ENCODE assay signal across 19 cellular contexts in the genomic region with DNA sequence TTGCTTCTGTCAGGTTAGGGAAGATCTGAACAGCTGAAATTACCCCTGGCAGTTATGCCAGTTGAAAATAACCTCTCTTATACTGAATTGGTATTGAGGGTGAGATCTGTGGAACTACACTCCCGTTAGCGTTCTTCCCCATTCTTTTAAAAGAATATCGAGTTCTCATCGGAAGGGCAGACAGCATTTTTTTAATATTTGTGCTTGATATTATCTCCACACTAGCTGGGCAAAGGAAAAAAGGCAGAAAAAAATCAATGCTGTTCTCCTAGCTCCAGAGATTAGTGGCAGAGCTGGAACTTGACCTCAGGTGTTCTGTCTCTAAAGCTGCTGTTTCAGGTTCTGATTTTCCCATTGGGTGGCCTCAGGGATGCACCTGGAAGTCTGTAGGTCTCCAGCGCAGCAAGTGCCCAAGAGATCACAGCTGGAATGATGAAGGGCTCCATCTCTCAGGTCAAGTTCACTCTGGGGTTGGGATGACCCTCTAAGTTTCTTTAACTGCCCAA.
A peak's percentile ranks its signal among the peaks of the same experiment; 100 is the strongest.
DNase-seq lines count a peak whose midpoint lies in the region; ATAC-seq and TF ChIP-seq lines count a peak whose summit lies in the region.
"Had no signal": no experiment of that assay in that cellular context is flagged by ENCODE, and none has a peak within 500 bp of the region (broad histone marks: within the 10 kb centered on the region; RNA-seq: fewer than 3 reads in every experiment).

No MANE protein-coding gene starts in this region.

- no peaks in the 10 kb centered on the region for H3K9me2 ChIP-seq in MM.1S (replicated peaks; ENCODE audit: insufficient read depth, low read length)

- peaks cover 11% of the 10 kb centered on the region for H3K4me1 Mint-ChIP-seq in activated naive CD4-positive, alpha-beta T cell treated with anti-CD3 and anti-CD28 coated beads, Interleukin-2, amount 10 ng/mL, durations not matched to agents 7 days and 5 days
- H3K4me1 Mint-ChIP-seq in immature natural killer cell (peaks cover 5 to 9% of the 10 kb centered on the region in 2 donors), progenitor cell of endocrine pancreas (ENCODE audit: low read depth) (no peaks in the 10 kb centered on the region)

- no peak for DNase-seq in activated naive CD4-positive, alpha-beta T cell treated with anti-CD3 and anti-CD28 coated beads, Interleukin-2, amount 10 ng/mL, durations not matched to agents 7 days and 5 days
- no peak for DNase-seq in activated naive CD4-positive, alpha-beta T cell (lab: John Stamatoyannopoulos, UW)
- DNase-seq in MM.1S (no peak), immature natural killer cell (no peak), progenitor cell of endocrine pancreas (ENCODE audit: low spot score, unreplicated experiment) (no peak), germinal center (ENCODE audit: low spot score) (no peak), CD1c-positive myeloid dendritic cell (ENCODE audit: extremely low spot score) (no peak)
- DNase-seq: AML-193; CD4-positive, alpha-beta memory T cell; DND-41; GDM1; MV-4-11; NCI-H1417 treated with DMSO at 0.1 percent for 48 hours; NCI-H2029; NCI-H2171 treated with DMSO at 0.1 percent for 48 hours; NCI-H510A treated with DMSO at 0.1 percent for 48 hours had no signal

- CTCF ChIA-PET in activated naive CD4-positive, alpha-beta T cell treated with anti-CD3 and anti-CD28 coated beads, Interleukin-2, amount 10 ng/mL, durations not matched to agents 7 days and 5 days (lab: Charles Lee), result interaction anchor here (0.6 kb wide), 1 partner anchor 17 kb away, joined by 3 read pairs; no protein-coding TSS in a partner anchor

- ATAC-seq in HG02798 (IDR thresholded peaks at IDR 0.05; ENCODE audit: poor library complexity, unreplicated experiment), result no peak

- H3K36me3 ChIP-seq in MM.1S (replicated peaks; ENCODE audit: insufficient read depth, low read length), result peaks cover 33% of the 10 kb centered on the region

- no peak overlapping the region for H3K9ac ChIP-seq in MM.1S (ENCODE audit: low read length)

- peak overlapping the region; percentile 52 for H3K27ac Mint-ChIP-seq in activated naive CD4-positive, alpha-beta T cell treated with anti-CD3 and anti-CD28 coated beads, Interleukin-2, amount 10 ng/mL, durations not matched to agents 7 days and 5 days
- H3K27ac Mint-ChIP-seq in immature natural killer cell (peak overlapping the region in 5 of 6 donors; percentile 23 to 49 (median 46)), progenitor cell of endocrine pancreas (peak overlapping the region; percentile 29)
- H3K27ac Mint-ChIP-seq: IgD-negative memory B cell had no signal

- H3K4me1 ChIP-seq in MM.1S (ENCODE audit: low read length), result peaks cover 9% of the 10 kb centered on the region

- H3K27me3 Mint-ChIP-seq in activated naive CD4-positive, alpha-beta T cell treated with anti-CD3 and anti-CD28 coated beads, Interleukin-2, amount 10 ng/mL, durations not matched to agents 7 days and 5 days, result no peaks in the 10 kb centered on the region
- H3K27me3 Mint-ChIP-seq in immature natural killer cell (ENCODE audit: low read depth in 3 of 3) (peaks cover 0 to 2% (median 0%) of the 10 kb centered on the region in 3 donors), progenitor cell of endocrine pancreas (no peaks in the 10 kb centered on the region)
- H3K27me3 Mint-ChIP-seq: CD4-positive, alpha-beta memory T cell; IgD-negative memory B cell had no signal

- peaks cover 86% of the 10 kb centered on the region for H3K36me3 Mint-ChIP-seq in activated naive CD4-positive, alpha-beta T cell treated with anti-CD3 and anti-CD28 coated beads, Interleukin-2, amount 10 ng/mL, durations not matched to agents 7 days and 5 days
- peaks cover 38 to 75% (median 57%) of the 10 kb centered on the region in 3 donors for H3K36me3 Mint-ChIP-seq in immature natural killer cell
- peaks cover 61% of the 10 kb centered on the region for H3K36me3 Mint-ChIP-seq in progenitor cell of endocrine pancreas (ENCODE audit: insufficient read depth)

- 0 out of 2 replicates have a peak, but pooled peaks cover 6% of the 10 kb centered on the region for H3K79me2 ChIP-seq in MM.1S (ENCODE audit: low read length)

- H4K20me1 ChIP-seq in MM.1S (ENCODE audit: insufficient read depth, low read length), result no peaks in the 10 kb centered on the region

- H3K4me3 Mint-ChIP-seq in activated naive CD4-positive, alpha-beta T cell treated with anti-CD3 and anti-CD28 coated beads, Interleukin-2, amount 10 ng/mL, durations not matched to agents 7 days and 5 days, result no peak overlapping the region
- no peak overlapping the region for H3K4me3 Mint-ChIP-seq in immature natural killer cell
- no peak overlapping the region for H3K4me3 Mint-ChIP-seq in progenitor cell of endocrine pancreas (ENCODE audit: low read depth)
- H3K4me3 Mint-ChIP-seq: CD4-positive, alpha-beta memory T cell; IgD-negative memory B cell had no signal

- H2AFZ ChIP-seq in MM.1S (ENCODE audit: low read length), result no peak overlapping the region

- H3F3A ChIP-seq in MM.1S (ENCODE audit: insufficient read depth, low read length), result peaks cover 7% of the 10 kb centered on the region; the same call in 1 of the 2 replicates

- TF ChIP-seq CTCF in MM.1S (IDR thresholded peaks at IDR 0.05; ENCODE audit: low read length), result no peak
- no peak for TF ChIP-seq CTCF in progenitor cell of endocrine pancreas (IDR thresholded peaks at IDR 0.05; ENCODE audit: unreplicated experiment)

- H3K27ac ChIP-seq in MM.1S (ENCODE audit: low read length), result peak overlapping the region; percentile 18; the same call in 1 of the 2 replicates

- H3K27me3 ChIP-seq in MM.1S (replicated peaks; ENCODE audit: insufficient read depth, low read length), result no peaks in the 10 kb centered on the region

- H3K4me2 ChIP-seq in MM.1S (ENCODE audit: low read depth, low read length), result no peak overlapping the region

- H3K9me3 Mint-ChIP-seq in activated naive CD4-positive, alpha-beta T cell treated with anti-CD3 and anti-CD28 coated beads, Interleukin-2, amount 10 ng/mL, durations not matched to agents 7 days and 5 days, result no peaks in the 10 kb centered on the region
- H3K9me3 Mint-ChIP-seq in immature natural killer cell (no peaks in the 10 kb centered on the region), progenitor cell of endocrine pancreas (ENCODE audit: low read depth) (peaks cover 7% of the 10 kb centered on the region)
- H3K9me3 Mint-ChIP-seq: CD4-positive, alpha-beta memory T cell; IgD-negative memory B cell had no signal

- no peaks in the 10 kb centered on the region for H3K9me3 ChIP-seq in MM.1S (replicated peaks; ENCODE audit: insufficient read depth, low read length)
- H3K9me3 ChIP-seq: HAP-1 had no signal

- no peak overlapping the region for H3K4me3 ChIP-seq in MM.1S (ENCODE audit: low read length)
- H3K4me3 ChIP-seq: HAP-1 had no signal
